Comparison of ENCODE assay signal across 23 cellular contexts in genomic region chr12:123890536-123890902, GRCh38.
"Had no signal": no experiment of that assay in that cellular context is flagged by ENCODE, and none has a peak within 500 bp of the region (broad histone marks: within the 10 kb centered on the region; RNA-seq: fewer than 3 reads in every experiment).

No MANE protein-coding gene starts in this region.

- H3K4me1 ChIP-seq: colonic mucosa, esophagus squamous epithelium, foreskin keratinocyte, left ventricle myocardium inferior, lower lobe of right lung, psoas muscle, spleen, stomach had no signal

- H3K4me3 Mint-ChIP-seq: immature natural killer cell; memory B cell; mesothelial cell of epicardium; nephron progenitor cell; stimulated activated memory B cell treated with anti-CD40 and anti-IgM and Interleukin-4, amounts not matched to agents 10 μg/mL and 1 μg/mL and 100 μg/mL, for 72 hours had no signal

- H3K9me3 ChIP-seq: colonic mucosa, esophagus squamous epithelium, left ventricle myocardium inferior, lower lobe of right lung, neutrophil, psoas muscle, spleen, stomach, thoracic aorta, transverse colon had no signal

- H3K9me3 Mint-ChIP-seq: immature natural killer cell; memory B cell; stimulated activated memory B cell treated with anti-CD40 and anti-IgM and Interleukin-4, amounts not matched to agents 10 μg/mL and 1 μg/mL and 100 μg/mL, for 72 hours had no signal

- H3K36me3 Mint-ChIP-seq: memory B cell; mesothelial cell of epicardium; stimulated activated memory B cell treated with anti-CD40 and anti-IgM and Interleukin-4, amounts not matched to agents 10 μg/mL and 1 μg/mL and 100 μg/mL, for 72 hours had no signal

- H3K4me1 Mint-ChIP-seq: immature natural killer cell; memory B cell; mesothelial cell of epicardium; stimulated activated memory B cell treated with anti-CD40 and anti-IgM and Interleukin-4, amounts not matched to agents 10 μg/mL and 1 μg/mL and 100 μg/mL, for 72 hours had no signal

- H3K36me3 ChIP-seq: colonic mucosa, esophagus squamous epithelium, left ventricle myocardium inferior, lower lobe of right lung, neutrophil, spleen, stomach, thoracic aorta, transverse colon had no signal

- H3K4me3 ChIP-seq: colonic mucosa, esophagus squamous epithelium, left ventricle myocardium inferior, lower lobe of right lung, psoas muscle, spleen, stomach, thoracic aorta, transverse colon had no signal

- H3K27ac Mint-ChIP-seq: immature natural killer cell; memory B cell; mesothelial cell of epicardium; nephron progenitor cell; stimulated activated memory B cell treated with anti-CD40 and anti-IgM and Interleukin-4, amounts not matched to agents 10 μg/mL and 1 μg/mL and 100 μg/mL, for 72 hours had no signal

- H3K27ac ChIP-seq: colonic mucosa, esophagus squamous epithelium, foreskin keratinocyte, left ventricle myocardium inferior, lower lobe of right lung, neutrophil, psoas muscle, spleen, stomach, thoracic aorta, transverse colon had no signal

- ATAC-seq: foreskin keratinocyte; lower lobe of right lung; psoas muscle; sciatic nerve; stimulated activated memory B cell treated with anti-CD40 and anti-IgM and Interleukin-4, amounts not matched to agents 10 μg/mL and 1 μg/mL and 100 μg/mL, for 72 hours had no signal

- H3K27me3 ChIP-seq: colonic mucosa, neutrophil had no signal

- DNase-seq: colonic mucosa; dermis blood vessel endothelial cell; esophagus squamous epithelium; foreskin keratinocyte; immature natural killer cell; left ventricle myocardium inferior; lower lobe of right lung; nephron progenitor cell; psoas muscle; retina; spleen; stimulated activated CD4-positive, alpha-beta T cell treated with anti-CD3 and anti-CD28 coated beads, Interleukin-15, amount 100 ng/mL, for 24 hours; stimulated activated CD4-positive, alpha-beta T cell treated with anti-CD3 and anti-CD28 coated beads, Interleukin-1b, Interleukin-23, amount 100 ng/mL, for 48 hours; stimulated activated CD4-positive, alpha-beta T cell treated with anti-CD3 and anti-CD28 coated beads, Interleukin-4, amount 100 ng/mL, for 24 hours; stomach; substantia nigra; transverse colon had no signal
